Comparison of ENCODE assay signal across 32 cellular contexts in the genomic region with DNA sequence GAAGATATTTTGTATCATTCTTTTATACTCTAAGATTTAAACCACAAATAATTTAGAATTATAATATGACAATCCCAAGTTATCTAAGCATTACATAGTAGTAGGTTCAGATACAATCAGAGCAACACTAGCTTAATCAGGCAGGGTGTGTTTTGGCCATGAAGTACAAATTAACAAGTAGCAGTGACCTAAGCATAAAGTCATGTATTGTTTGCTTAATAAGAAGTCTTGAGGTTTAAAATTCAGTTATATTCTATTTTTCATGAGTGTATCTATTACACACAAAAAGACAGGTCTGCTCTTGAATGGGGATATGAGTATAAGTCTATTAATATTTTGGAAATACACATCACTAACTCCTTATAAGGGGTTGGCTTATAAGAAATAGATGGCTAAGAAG. TPM values are rescaled to one million over a fixed set of nuclear protein-coding genes. Genes with fewer than 3 reads are reported as not detected.
A peak's percentile ranks its signal among the peaks of the same experiment; 100 is the strongest.
DNase-seq lines count a peak whose midpoint lies in the region; ATAC-seq, FAIRE-seq and TF ChIP-seq lines count a peak whose summit lies in the region.
"Had no signal": no experiment of that assay in that cellular context is flagged by ENCODE, and none has a peak within 500 bp of the region (broad histone marks: within the 10 kb centered on the region; RNA-seq: fewer than 3 reads in every experiment).

No MANE protein-coding gene starts in this region.

- no peaks in the 10 kb centered on the region for H3K27me3 ChIP-seq in bronchial epithelial cell (ENCODE audit: control insufficient read depth, insufficient read depth, low read length)
- H3K27me3 ChIP-seq: BE2C; BLaER1; BLaER1 treated with 17β-estradiol and CSF1 and Interleukin-3, amounts not matched to agents 10 nM and 100 nM had no signal

- no peak overlapping the region for H3K4me3 ChIP-seq in bronchial epithelial cell (ENCODE audit: low read depth, low read length)
- H3K4me3 ChIP-seq: A549; BLaER1; BLaER1 treated with 17β-estradiol and CSF1 and Interleukin-3, amounts not matched to agents 10 nM and 100 nM had no signal

- peak; percentile 72 for DNase-seq in bronchial epithelial cell (ENCODE audit: low read depth)
- DNase-seq: 8988T; ACHN; AML-193; BE2C; C1 segment of cervical spinal cord; Caco-2; Calu3; CD4-positive, alpha-beta memory T cell; CD4-positive, alpha-beta T cell; CD4-positive, CD25-positive, alpha-beta regulatory T cell; CD8-positive, alpha-beta memory T cell; CD8-positive, alpha-beta T cell; COR-L47; DMS 273 treated with DMSO at 0.1 percent for 48 hours; DMS153; DMS53; DMS79; DMS79 treated with DMSO at 0.1 percent for 48 hours; DND-41; EL had no signal

- no peak for TF ChIP-seq CTCF in bronchial epithelial cell (IDR thresholded peaks at IDR 0.05; ENCODE audit: insufficient read depth, low read length, severe bottlenecking)

- H3K36me3 ChIP-seq in bronchial epithelial cell (ENCODE audit: control insufficient read depth, insufficient read depth, low read length): no peaks in the 10 kb centered on the region
- H3K36me3 ChIP-seq: BE2C; BLaER1; BLaER1 treated with 17β-estradiol and CSF1 and Interleukin-3, amounts not matched to agents 10 nM and 100 nM had no signal

- FAIRE-seq in bronchial epithelial cell (lab: Jason Lieb, UNC): no peak
- FAIRE-seq: A204.1, A549 had no signal

- ATAC-seq in esophagus mucosa: peak; percentile 56
- ATAC-seq in HG02885 (IDR thresholded peaks at IDR 0.05; ENCODE audit: poor library complexity, unreplicated experiment): no peak
- ATAC-seq in HG02970 (IDR thresholded peaks at IDR 0.05; ENCODE audit: low FRiP score, unreplicated experiment): no peak
- ATAC-seq: A549; CD8-positive, alpha-beta T cell had no signal

RNA-seq across cellular contexts. Expression of a gene that starts 39.9 kb away (rescaled TPM):
- total RNA-seq in bronchial epithelial cell (not detected in 2 replicates), esophagus mucosa (26.2 TPM)
- total RNA-seq: A172; A673; B cell; Caco-2; Calu3; CD4-positive, alpha-beta memory T cell; CD4-positive, alpha-beta T cell; CD4-positive, CD25-positive, alpha-beta regulatory T cell; CD8-positive, alpha-beta memory T cell; CD8-positive, alpha-beta T cell; Daoy had no signal

Comparison
In these comparisons a context has a peak if more than half of its experiments do, and no peak if none do; other contexts are left out.
1. RNA of a gene that starts 39.9 kb away (total RNA-seq): 26.2 TPM in esophagus mucosa (single experiment); not detected in bronchial epithelial cell; every median in the first group is over 10 times any median in the second.